31 cellular contexts compared by ENCODE assay signal in genomic region chr22:32864596-32864995, GRCh38.
"Had no signal": no experiment of that assay in that cellular context is flagged by ENCODE, and none has a peak within 500 bp of the region (broad histone marks: within the 10 kb centered on the region; RNA-seq: fewer than 3 reads in every experiment).

No MANE protein-coding gene starts in this region.

- H3K27ac Mint-ChIP-seq: naive thymus-derived CD4-positive, alpha-beta T cell; natural killer cell; nephron; progenitor cell of endocrine pancreas; stimulated activated memory B cell treated with anti-CD40 and anti-IgM and Interleukin-4, amounts not matched to agents 10 μg/mL and 1 μg/mL and 100 μg/mL, for 72 hours; stimulated activated naive CD8-positive, alpha-beta T cell treated with anti-CD3 and anti-CD28 coated beads, Interleukin-15, amount 100 ng/mL, for 72 hours had no signal

- H3K4me1 ChIP-seq: parathyroid adenoma, psoas muscle, right lobe of liver, sigmoid colon, spleen, suprapubic skin, testis, tibial artery, transverse colon, upper lobe of left lung, uterus had no signal

- H3K79me2 ChIP-seq: parathyroid adenoma had no signal

- H3K9me3 Mint-ChIP-seq: naive thymus-derived CD4-positive, alpha-beta T cell; natural killer cell; nephron; stimulated activated memory B cell treated with anti-CD40 and anti-IgM and Interleukin-4, amounts not matched to agents 10 μg/mL and 1 μg/mL and 100 μg/mL, for 72 hours; stimulated activated naive CD8-positive, alpha-beta T cell treated with anti-CD3 and anti-CD28 coated beads, Interleukin-15, amount 100 ng/mL, for 72 hours had no signal

- H3K36me3 Mint-ChIP-seq: naive thymus-derived CD4-positive, alpha-beta T cell; natural killer cell; stimulated activated memory B cell treated with anti-CD40 and anti-IgM and Interleukin-4, amounts not matched to agents 10 μg/mL and 1 μg/mL and 100 μg/mL, for 72 hours had no signal

- H3K27ac ChIP-seq: neutrophil, ovary, parathyroid adenoma, psoas muscle, right lobe of liver, sigmoid colon, spleen, suprapubic skin, testis, tibial artery, transverse colon, upper lobe of left lung, uterus had no signal

- H3K4me1 Mint-ChIP-seq: naive thymus-derived CD4-positive, alpha-beta T cell; natural killer cell; stimulated activated memory B cell treated with anti-CD40 and anti-IgM and Interleukin-4, amounts not matched to agents 10 μg/mL and 1 μg/mL and 100 μg/mL, for 72 hours; stimulated activated naive CD8-positive, alpha-beta T cell treated with anti-CD3 and anti-CD28 coated beads, Interleukin-15, amount 100 ng/mL, for 72 hours had no signal

- H3K9me3 ChIP-seq: neutrophil, ovary, psoas muscle, right lobe of liver, sigmoid colon, spleen, suprapubic skin, testis, tibial artery, transverse colon, upper lobe of left lung, uterus had no signal

- H2AFZ ChIP-seq: parathyroid adenoma had no signal

- H3K9ac ChIP-seq: parathyroid adenoma had no signal

- DNase-seq: naive thymus-derived CD4-positive, alpha-beta T cell; natural killer cell; occipital lobe; ovary; posterior cingulate gyrus; psoas muscle; right cardiac atrium; right lobe of liver; sigmoid colon; small intestine; spleen; stimulated activated CD4-positive, alpha-beta T cell treated with anti-CD3 and anti-CD28 coated beads, Interleukin-12 subunit alpha, Interleukin-12 subunit beta, amount 100 ng/mL, for 4 hours; stimulated activated CD4-positive, alpha-beta T cell treated with anti-CD3 and anti-CD28 coated beads, Interleukin-1b, Interleukin-23, amount 100 ng/mL, for 48 hours; stimulated activated CD4-positive, alpha-beta T cell treated with anti-CD3 and anti-CD28 coated beads, Interleukin-4, amount 100 ng/mL, for 1 hour; stimulated activated CD4-positive, alpha-beta T cell treated with anti-CD3 and anti-CD28 coated beads, Interleukin-4, amount 100 ng/mL, for 4 hours; stimulated activated CD8-positive, alpha-beta memory T cell treated with anti-CD3 and anti-CD28 coated beads, Interleukin-4, amount 100 ng/mL, for 48 hours; stimulated activated naive CD4-positive, alpha-beta T cell; stimulated activated naive CD8-positive, alpha-beta T cell treated with anti-CD3 and anti-CD28 coated beads, Interleukin-15, amount 100 ng/mL, for 72 hours; stimulated activated naive CD8-positive, alpha-beta T cell treated with anti-CD3 and anti-CD28 coated beads, Interleukin-15, Interleukin-2, amounts not matched to agents 100 U/mL and 50 U/mL, for 24 hours; substantia nigra; testis; tibial artery; transverse colon; upper lobe of left lung; uterus had no signal

- H3K4me3 Mint-ChIP-seq: naive thymus-derived CD4-positive, alpha-beta T cell; natural killer cell; nephron; stimulated activated memory B cell treated with anti-CD40 and anti-IgM and Interleukin-4, amounts not matched to agents 10 μg/mL and 1 μg/mL and 100 μg/mL, for 72 hours; stimulated activated naive CD8-positive, alpha-beta T cell treated with anti-CD3 and anti-CD28 coated beads, Interleukin-15, amount 100 ng/mL, for 72 hours had no signal

- H3K27me3 Mint-ChIP-seq: progenitor cell of endocrine pancreas; stimulated activated naive CD8-positive, alpha-beta T cell treated with anti-CD3 and anti-CD28 coated beads, Interleukin-15, amount 100 ng/mL, for 72 hours had no signal

- H3K4me3 ChIP-seq: ovary, psoas muscle, right lobe of liver, sigmoid colon, spleen, suprapubic skin, testis, tibial artery, transverse colon, upper lobe of left lung, uterus had no signal

- H3K27me3 ChIP-seq: neutrophil, ovary, right lobe of liver, sigmoid colon, spleen, suprapubic skin, testis, tibial artery, transverse colon, upper lobe of left lung, uterus had no signal

- H3K36me3 ChIP-seq: neutrophil, ovary, uterus had no signal
